ENCODE assay signal across 32 cellular contexts in the genomic region with DNA sequence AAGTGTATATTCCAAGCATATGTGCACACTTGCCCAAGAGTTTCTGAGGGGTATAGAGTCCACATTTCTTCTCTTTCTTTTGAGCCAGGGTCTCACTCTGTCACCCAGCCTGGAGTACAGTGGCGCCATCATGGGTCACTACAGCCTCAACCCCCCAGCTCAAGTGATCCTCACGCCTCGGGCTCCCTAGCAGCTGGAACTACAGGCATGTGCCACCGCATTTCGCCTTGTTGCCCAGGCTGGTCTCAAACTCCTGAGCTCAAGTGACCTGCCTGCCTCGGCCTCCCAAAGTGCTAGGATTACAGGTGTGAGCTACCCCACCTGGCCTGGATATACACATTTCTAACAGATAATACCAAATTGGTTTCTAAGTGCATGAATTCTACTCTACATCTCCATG.
"Had no signal": no experiment of that assay in that cellular context is flagged by ENCODE, and none has a peak within 500 bp of the region (broad histone marks: within the 10 kb centered on the region; RNA-seq: fewer than 3 reads in every experiment).

No MANE protein-coding gene starts in this region.

- H3K4me3 Mint-ChIP-seq: activated CD4-positive, alpha-beta memory T cell treated with anti-CD3 and anti-CD28 coated beads for 36 hours; activated CD4-positive, alpha-beta T cell treated with anti-CD3 and anti-CD28 coated beads for 36 hours; activated CD4-positive, alpha-beta T cell treated with anti-CD3 and anti-CD28 coated beads, Interleukin-2, amount 10 ng/mL, durations not matched to agents 24 days and 14 days; activated CD8-positive, alpha-beta memory T cell treated with anti-CD3 and anti-CD28 coated beads, Interleukin-2, amount 10 ng/mL, durations not matched to agents 7 days and 5 days; activated CD8-positive, alpha-beta T cell treated with anti-CD3 and anti-CD28 coated beads, Interleukin-2, amount 10 ng/mL, durations not matched to agents 7 days and 5 days; activated naive CD4-positive, alpha-beta T cell treated with anti-CD3 and anti-CD28 coated beads, Interleukin-2, amount 10 ng/mL, durations not matched to agents 7 days and 5 days; activated naive CD8-positive, alpha-beta T cell treated with anti-CD3 and anti-CD28 coated beads, Interleukin-2, amount 10 ng/mL, durations not matched to agents 7 days and 5 days; activated T-helper 1 cell treated with anti-CD3 and anti-CD28 coated beads, Interleukin-12 subunit alpha, Interleukin-12 subunit beta, Interleukin-2, Interleukin-4 antibody, amounts not matched to agents 30 ng/mL and 10 ng/mL and 1 ng/mL, durations not matched to agents 14 hours and 24 hours and 36 hours; effector memory CD8-positive, alpha-beta T cell; T-helper 17 cell; T-helper 2 cell treated with Interferon-gamma antibody and Interleukin-4, amounts not matched to agents 5 μg/mL and 100 μg/mL, for 36 hours had no signal

- H3K36me3 Mint-ChIP-seq: activated CD4-positive, alpha-beta memory T cell treated with anti-CD3 and anti-CD28 coated beads for 36 hours; activated CD8-positive, alpha-beta memory T cell treated with anti-CD3 and anti-CD28 coated beads, Interleukin-2, amount 10 ng/mL, durations not matched to agents 7 days and 5 days; activated naive CD4-positive, alpha-beta T cell treated with anti-CD3 and anti-CD28 coated beads, Interleukin-2, amount 10 ng/mL, durations not matched to agents 7 days and 5 days; activated naive CD4-positive, alpha-beta T cell treated with anti-CD3 and anti-CD28 coated beads, Interleukin-2, amount 50 U/mL, for 72 hours; activated naive CD8-positive, alpha-beta T cell treated with anti-CD3 and anti-CD28 coated beads, Interleukin-2, amount 10 ng/mL, durations not matched to agents 7 days and 5 days had no signal

- DNase-seq: activated CD4-positive, alpha-beta memory T cell treated with anti-CD3 and anti-CD28 coated beads for 36 hours; activated CD4-positive, alpha-beta T cell treated with anti-CD3 and anti-CD28 coated beads for 36 hours; activated CD4-positive, alpha-beta T cell treated with anti-CD3 and anti-CD28 coated beads, Interleukin-2, amount 10 ng/mL, durations not matched to agents 24 days and 14 days; activated CD4-positive, CD25-positive, alpha-beta regulatory T cell; activated CD4-positive, CD25-positive, alpha-beta regulatory T cell treated with anti-CD3 and anti-CD28 coated beads, Interleukin-2, amount 50 U/mL, for 72 hours; activated CD8-positive, alpha-beta memory T cell treated with anti-CD3 and anti-CD28 coated beads, Interleukin-2, amount 10 ng/mL, durations not matched to agents 7 days and 5 days; activated CD8-positive, alpha-beta memory T cell treated with anti-CD3 and anti-CD28 coated beads, Interleukin-2, amount 50 U/mL, for 4 hours; activated CD8-positive, alpha-beta T cell treated with anti-CD3 and anti-CD28 coated beads, Interleukin-2, amount 10 ng/mL, durations not matched to agents 7 days and 5 days; activated gamma-delta T cell; activated naive CD4-positive, alpha-beta T cell; activated naive CD4-positive, alpha-beta T cell treated with anti-CD3 and anti-CD28 coated beads, Interleukin-2, amount 10 ng/mL, durations not matched to agents 7 days and 5 days; activated naive CD8-positive, alpha-beta T cell treated with anti-CD3 and anti-CD28 coated beads, Interleukin-2, amount 10 ng/mL, durations not matched to agents 7 days and 5 days; activated T-cell treated with anti-CD3 and anti-CD28 coated beads, Interleukin-2, amount 50 U/mL, for 1 hour; activated T-cell treated with anti-CD3 and anti-CD28 coated beads, Interleukin-2, amount 50 U/mL, for 48 hours; anterior cingulate cortex; body of pancreas; caudate nucleus; cortex of kidney; dermis blood vessel endothelial cell; effector CD4-positive, alpha-beta T cell; effector memory CD8-positive, alpha-beta T cell; erythroblast; foreskin keratinocyte; gastrocnemius medialis; T-helper 1 cell; T-helper 17 cell; T1000 had no signal

- H3K4me3 ChIP-seq: body of pancreas, esophagus muscularis mucosa, gastrocnemius medialis had no signal

- H3K27ac Mint-ChIP-seq: activated CD4-positive, alpha-beta memory T cell treated with anti-CD3 and anti-CD28 coated beads for 36 hours; activated CD4-positive, alpha-beta T cell treated with anti-CD3 and anti-CD28 coated beads for 36 hours; activated CD4-positive, alpha-beta T cell treated with anti-CD3 and anti-CD28 coated beads, Interleukin-2, amount 10 ng/mL, durations not matched to agents 24 days and 14 days; activated CD8-positive, alpha-beta memory T cell treated with anti-CD3 and anti-CD28 coated beads, Interleukin-2, amount 10 ng/mL, durations not matched to agents 7 days and 5 days; activated CD8-positive, alpha-beta T cell treated with anti-CD3 and anti-CD28 coated beads, Interleukin-2, amount 10 ng/mL, durations not matched to agents 7 days and 5 days; activated naive CD4-positive, alpha-beta T cell treated with anti-CD3 and anti-CD28 coated beads, Interleukin-2, amount 50 U/mL, for 72 hours; activated naive CD8-positive, alpha-beta T cell treated with anti-CD3 and anti-CD28 coated beads, Interleukin-2, amount 10 ng/mL, durations not matched to agents 7 days and 5 days; activated T-helper 1 cell treated with anti-CD3 and anti-CD28 coated beads, Interleukin-12 subunit alpha, Interleukin-12 subunit beta, Interleukin-2, Interleukin-4 antibody, amounts not matched to agents 30 ng/mL and 10 ng/mL and 1 ng/mL, durations not matched to agents 14 hours and 24 hours and 36 hours; effector memory CD8-positive, alpha-beta T cell; T-helper 17 cell; T-helper 2 cell treated with Interferon-gamma antibody and Interleukin-4, amounts not matched to agents 5 μg/mL and 100 μg/mL, for 36 hours had no signal

- H3K27ac ChIP-seq: body of pancreas, esophagus muscularis mucosa, foreskin keratinocyte, gastrocnemius medialis had no signal

- FAIRE-seq: colon had no signal

- H3K9me3 Mint-ChIP-seq: activated CD4-positive, alpha-beta memory T cell treated with anti-CD3 and anti-CD28 coated beads for 36 hours; activated CD4-positive, alpha-beta T cell treated with anti-CD3 and anti-CD28 coated beads, Interleukin-2, amount 10 ng/mL, durations not matched to agents 24 days and 14 days; activated naive CD4-positive, alpha-beta T cell treated with anti-CD3 and anti-CD28 coated beads, Interleukin-2, amount 10 ng/mL, durations not matched to agents 7 days and 5 days; activated naive CD4-positive, alpha-beta T cell treated with anti-CD3 and anti-CD28 coated beads, Interleukin-2, amount 50 U/mL, for 72 hours; activated naive CD8-positive, alpha-beta T cell treated with anti-CD3 and anti-CD28 coated beads, Interleukin-2, amount 10 ng/mL, durations not matched to agents 7 days and 5 days; activated T-helper 1 cell treated with anti-CD3 and anti-CD28 coated beads, Interleukin-12 subunit alpha, Interleukin-12 subunit beta, Interleukin-2, Interleukin-4 antibody, amounts not matched to agents 30 ng/mL and 10 ng/mL and 1 ng/mL, durations not matched to agents 14 hours and 24 hours and 36 hours; effector memory CD8-positive, alpha-beta T cell; T-helper 2 cell treated with Interferon-gamma antibody and Interleukin-4, amounts not matched to agents 5 μg/mL and 100 μg/mL, for 36 hours had no signal

- ATAC-seq: activated CD4-positive, alpha-beta T cell treated with anti-CD3 and anti-CD28 coated beads for 36 hours; activated CD8-positive, alpha-beta memory T cell treated with anti-CD3 and anti-CD28 coated beads, Interleukin-2, amount 10 ng/mL, durations not matched to agents 7 days and 5 days; activated CD8-positive, alpha-beta T cell treated with anti-CD3 and anti-CD28 coated beads, Interleukin-2, amount 10 ng/mL, durations not matched to agents 7 days and 5 days; activated naive CD4-positive, alpha-beta T cell treated with anti-CD3 and anti-CD28 coated beads, Interleukin-2, amount 50 U/mL, for 72 hours; body of pancreas; effector memory CD8-positive, alpha-beta T cell; foreskin keratinocyte; gastrocnemius medialis; T-helper 17 cell had no signal

- H3K9me3 ChIP-seq: body of pancreas, esophagus muscularis mucosa, gastrocnemius medialis had no signal

- H3K4me1 Mint-ChIP-seq: activated CD4-positive, alpha-beta T cell treated with anti-CD3 and anti-CD28 coated beads for 36 hours; activated CD4-positive, alpha-beta T cell treated with anti-CD3 and anti-CD28 coated beads, Interleukin-2, amount 10 ng/mL, durations not matched to agents 24 days and 14 days; activated CD8-positive, alpha-beta memory T cell treated with anti-CD3 and anti-CD28 coated beads, Interleukin-2, amount 10 ng/mL, durations not matched to agents 7 days and 5 days had no signal

- H3K4me1 ChIP-seq: foreskin keratinocyte had no signal

- H3K27me3 Mint-ChIP-seq: activated CD4-positive, alpha-beta T cell treated with anti-CD3 and anti-CD28 coated beads for 36 hours; activated naive CD8-positive, alpha-beta T cell treated with anti-CD3 and anti-CD28 coated beads, Interleukin-2, amount 10 ng/mL, durations not matched to agents 7 days and 5 days had no signal

- H3K36me3 ChIP-seq: esophagus muscularis mucosa, gastrocnemius medialis had no signal

- H3K27me3 ChIP-seq: body of pancreas, esophagus muscularis mucosa, foreskin keratinocyte, gastrocnemius medialis had no signal
